17 cellular contexts compared by ENCODE assay signal in the genomic region with DNA sequence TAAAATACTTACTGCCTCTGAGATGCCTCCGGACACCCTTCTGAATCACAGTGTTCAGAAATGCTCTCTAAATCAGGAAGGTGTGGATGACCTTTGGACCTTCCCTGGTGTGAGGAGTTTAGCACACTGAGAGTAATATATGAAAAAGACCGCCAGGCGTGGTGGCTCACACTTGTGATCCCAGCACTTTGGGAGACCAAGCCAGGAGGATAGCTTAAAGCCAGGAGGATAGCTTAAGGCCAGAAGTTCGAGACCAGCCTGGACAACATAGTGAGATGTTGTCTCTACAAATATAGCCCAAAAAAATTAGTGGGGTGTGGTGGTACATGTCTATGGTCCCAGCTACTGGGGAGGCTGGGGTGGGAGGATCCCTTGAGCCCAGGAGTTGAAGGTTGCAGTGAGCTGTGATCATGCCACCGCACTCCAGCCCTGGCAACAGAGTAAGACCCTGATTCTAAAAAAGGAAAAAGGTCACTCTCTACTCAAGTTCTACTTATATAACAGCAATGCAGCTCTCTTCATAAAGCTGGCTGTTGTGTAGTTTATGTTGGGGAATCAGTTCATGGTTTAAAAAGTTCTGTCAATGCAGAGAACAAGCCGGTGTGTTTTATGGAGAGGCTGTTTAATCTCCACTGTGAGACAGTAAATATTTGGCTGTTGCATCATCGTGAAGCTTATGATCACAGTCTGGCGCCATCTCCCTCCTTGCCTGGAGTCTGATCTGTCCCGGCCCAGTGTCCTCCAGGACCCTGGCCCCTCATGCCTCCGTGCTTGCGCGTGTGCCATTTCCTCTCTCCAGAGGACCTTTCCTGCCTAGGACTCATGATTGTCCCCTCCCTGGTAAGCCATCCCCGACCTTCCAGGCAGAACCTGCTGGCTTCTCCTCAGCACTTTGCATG.
DNase-seq lines count a peak whose midpoint lies in the region; ATAC-seq, FAIRE-seq and TF ChIP-seq lines count a peak whose summit lies in the region.
"Had no signal": no experiment of that assay in that cellular context is flagged by ENCODE, and none has a peak within 500 bp of the region (broad histone marks: within the 10 kb centered on the region; RNA-seq: fewer than 3 reads in every experiment).

No MANE protein-coding gene starts in this region.

- no peaks in the 10 kb centered on the region for H3K79me2 ChIP-seq in K562 (ENCODE audit: control insufficient read depth, insufficient read depth, low read length)

- no peak overlapping the region for H3K27ac ChIP-seq in K562 (ENCODE audit: extremely low read depth, low read depth, low read length)
- peak overlapping the region; percentile 59 to 62 for H3K27ac ChIP-seq in uterus
- no peak overlapping the region for H3K27ac ChIP-seq in SJCRH30
- H3K27ac ChIP-seq: skin epidermis, tibial nerve had no signal

- no TSS peak for BruUV-seq in K562 (replicated peaks; lab: Mats Ljungman, UMichigan)

- no peak overlapping the region for H3K9ac ChIP-seq in K562 (ENCODE audit: insufficient read depth in 1 of 2, low read depth in 2 of 2, low read length in 2 of 2)

- no peak for ATAC-seq in activated CD8-positive, alpha-beta memory T cell treated with anti-CD3 and anti-CD28 coated beads, Interleukin-2, amount 10 ng/mL, durations not matched to agents 7 days and 5 days
- peak; percentile 49; the same call in 2 of the 3 replicates for ATAC-seq in K562
- ATAC-seq in HG03439 (IDR thresholded peaks at IDR 0.05; ENCODE audit: unreplicated experiment) = no peak

- CTCF ChIA-PET in activated CD8-positive, alpha-beta memory T cell treated with anti-CD3 and anti-CD28 coated beads, Interleukin-2, amount 10 ng/mL, durations not matched to agents 7 days and 5 days (lab: Charles Lee) = interaction anchor here (1.9 kb wide), 1 partner anchor 16 kb away, joined by 6 read pairs; no protein-coding TSS in a partner anchor
- CTCF ChIA-PET in K562 (lab: Yijun Ruan, JAX; ENCODE audit: low intra/inter-chr PET ratio) = no interaction called here

- H3K9me3 Mint-ChIP-seq in activated CD8-positive, alpha-beta memory T cell treated with anti-CD3 and anti-CD28 coated beads, Interleukin-2, amount 10 ng/mL, durations not matched to agents 7 days and 5 days (ENCODE audit: low read depth) = no peaks in the 10 kb centered on the region
- H3K9me3 Mint-ChIP-seq: T-cell had no signal

- WGBS in K562 (ENCODE audit: insufficient coverage, low coverage, missing lambda C conversion rate) = under 1% methylated on average over 13 of the region's 13 CpGs

- H3K4me3 Mint-ChIP-seq in activated CD8-positive, alpha-beta memory T cell treated with anti-CD3 and anti-CD28 coated beads, Interleukin-2, amount 10 ng/mL, durations not matched to agents 7 days and 5 days = no peak overlapping the region
- H3K4me3 Mint-ChIP-seq: activated CD4-positive, alpha-beta T cell treated with anti-CD3 and anti-CD28 coated beads for 36 hours; activated naive CD4-positive, alpha-beta T cell treated with anti-CD3 and anti-CD28 coated beads, Interleukin-2, amount 10 ng/mL, durations not matched to agents 7 days and 5 days had no signal

- no peak for TF ChIP-seq POLR2A in K562 (conservative IDR thresholded peaks at IDR 0.05)
- TF ChIP-seq POLR2A in uterus (IDR thresholded peaks at IDR 0.05) = no peak

- intact Hi-C loops in K562 (cut with micrococcal nuclease) = no loop called here
- intact Hi-C loops in uterus (cut with DNase I; ENCODE audit: low total_unique reads) = no loop called here

- H3K27ac Mint-ChIP-seq in activated CD8-positive, alpha-beta memory T cell treated with anti-CD3 and anti-CD28 coated beads, Interleukin-2, amount 10 ng/mL, durations not matched to agents 7 days and 5 days = no peak overlapping the region
- H3K27ac Mint-ChIP-seq: activated naive CD4-positive, alpha-beta T cell treated with anti-CD3 and anti-CD28 coated beads, Interleukin-2, amount 10 ng/mL, durations not matched to agents 7 days and 5 days had no signal

- peak; percentile 27 for DNase-seq in activated CD8-positive, alpha-beta memory T cell treated with anti-CD3 and anti-CD28 coated beads, Interleukin-2, amount 10 ng/mL, durations not matched to agents 7 days and 5 days
- no peak for DNase-seq in activated CD8-positive, alpha-beta memory T cell treated with anti-CD3 and anti-CD28 coated beads, Interleukin-2, amount 50 U/mL, for 48 hours
- DNase-seq in K562 (ENCODE audit: extremely low read depth in 1 of 4, low spot score in 3 of 4) (no peak), mesenteric fat pad (ENCODE audit: low spot score) (peak; percentile 82), uterus (peak; percentile 69 to 74), SJCRH30 (no peak)
- DNase-seq in activated naive CD4-positive, alpha-beta T cell treated with Interleukin-2 at 50 U/mL for 16 hours = no peak
- DNase-seq: activated CD4-positive, alpha-beta T cell treated with anti-CD3 and anti-CD28 coated beads for 36 hours; activated naive CD4-positive, alpha-beta T cell treated with anti-CD3 and anti-CD28 coated beads, Interleukin-2, amount 10 ng/mL, durations not matched to agents 7 days and 5 days; GOT3; NCI-H146; T-cell had no signal

- H3K9me3 ChIP-seq in K562 (replicated peaks; ENCODE audit: control insufficient read depth, insufficient read depth, low read depth, low read length) (no peaks in the 10 kb centered on the region), uterus (no peaks in the 10 kb centered on the region), SJCRH30 (replicated peaks) (no peaks in the 10 kb centered on the region)
- H3K9me3 ChIP-seq: tibial nerve had no signal

- in situ Hi-C loops in K562 (cut with MboI) = no loop called here

- H3K4me1 ChIP-seq in K562 (replicated peaks in 1 of 2; ENCODE audit: control insufficient read depth in 2 of 2, insufficient read depth in 2 of 2, low read length in 2 of 2) (no peaks in the 10 kb centered on the region), uterus (peaks cover 16% of the 10 kb centered on the region in 2 donors), SJCRH30 (no peaks in the 10 kb centered on the region)

- POLR2A ChIA-PET in K562 (lab: Yijun Ruan, JAX) = no interaction called here

- TF ChIP-seq CTCF in K562 (IDR thresholded peaks at IDR 0.05 in 2 of 3, conservative IDR thresholded peaks at IDR 0.05 in 1 of 3; ENCODE audit: insufficient read depth in 2 of 3, low read depth in 1 of 3, low read length in 3 of 3) (no peak), uterus (IDR thresholded peaks at IDR 0.05) (no peak)

- no peak overlapping the region for H3K4me2 ChIP-seq in K562 (ENCODE audit: insufficient read depth, low read length)

- H3K27me3 Mint-ChIP-seq in activated CD8-positive, alpha-beta memory T cell treated with anti-CD3 and anti-CD28 coated beads, Interleukin-2, amount 10 ng/mL, durations not matched to agents 7 days and 5 days = no peaks in the 10 kb centered on the region
- H3K27me3 Mint-ChIP-seq: activated CD4-positive, alpha-beta T cell treated with anti-CD3 and anti-CD28 coated beads for 36 hours; activated naive CD4-positive, alpha-beta T cell treated with anti-CD3 and anti-CD28 coated beads, Interleukin-2, amount 10 ng/mL, durations not matched to agents 7 days and 5 days; T-cell had no signal

- H3K27me3 ChIP-seq in K562 (ENCODE audit: control insufficient read depth in 2 of 2, insufficient read depth in 2 of 2, low read length in 2 of 2) = peaks cover 2 to 30% of the 10 kb centered on the region in 2 experiments; a peak in 3 of 5 replicates
- no peaks in the 10 kb centered on the region for H3K27me3 ChIP-seq in uterus
- no peaks in the 10 kb centered on the region for H3K27me3 ChIP-seq in SJCRH30
- H3K27me3 ChIP-seq: tibial nerve had no signal

- no peaks in the 10 kb centered on the region for H3K9me1 ChIP-seq in K562 (ENCODE audit: control insufficient read depth, insufficient read depth, low read length)

- no peak overlapping the region for H2AFZ ChIP-seq in K562 (ENCODE audit: low read depth, low read length)

- peaks cover 15% of the 10 kb centered on the region for H3K4me1 Mint-ChIP-seq in activated CD8-positive, alpha-beta memory T cell treated with anti-CD3 and anti-CD28 coated beads, Interleukin-2, amount 10 ng/mL, durations not matched to agents 7 days and 5 days

- H3K36me3 Mint-ChIP-seq in activated CD8-positive, alpha-beta memory T cell treated with anti-CD3 and anti-CD28 coated beads, Interleukin-2, amount 10 ng/mL, durations not matched to agents 7 days and 5 days = no peaks in the 10 kb centered on the region

- H3K36me3 ChIP-seq in K562 (ENCODE audit: control insufficient read depth, insufficient read depth, low read length) (no peaks in the 10 kb centered on the region), uterus (no peaks in the 10 kb centered on the region), SJCRH30 (no peaks in the 10 kb centered on the region)
- H3K36me3 ChIP-seq: tibial nerve had no signal

- no peak for FAIRE-seq in K562 (lab: Jason Lieb, UNC)
- FAIRE-seq: colon, GM12891 had no signal

- TF ChIP-seq RAD21 in K562 (CRISPR knock-in tag; conservative IDR thresholded peaks at IDR 0.05 in 1 of 2, IDR thresholded peaks at IDR 0.05 in 1 of 2) = no peak

- no peak overlapping the region for H3K4me3 ChIP-seq in K562
- H3K4me3 ChIP-seq in uterus = no peak overlapping the region
- no peak overlapping the region for H3K4me3 ChIP-seq in SJCRH30
- H3K4me3 ChIP-seq: skin epidermis, tibial nerve had no signal

- H4K20me1 ChIP-seq in K562 (replicated peaks; ENCODE audit: control insufficient read depth, insufficient read depth, low read length) = no peaks in the 10 kb centered on the region

- no peak for TF ChIP-seq EP300 in K562 (IDR thresholded peaks at IDR 0.05; ENCODE audit: low read length)

TF ChIP-seq in K562, 482 proteins besides CTCF, POLR2A, EP300 and RAD21 (continues in another document):
- no peak for TF ChIP-seq NCOA6 (IDR thresholded peaks at IDR 0.05)
- no peak for TF ChIP-seq TARDBP (IDR thresholded peaks at IDR 0.05)
- no peak for TF ChIP-seq CEBPG (CRISPR knock-in tag; IDR thresholded peaks at IDR 0.05)
- TF ChIP-seq CEBPG (tag; conservative IDR thresholded peaks at IDR 0.05 in 1 of 2, IDR thresholded peaks at IDR 0.05 in 1 of 2) = peak in 1 of 2 experiments; percentile 24; a peak in 1 of 4 replicates
- TF ChIP-seq NONO (IDR thresholded peaks at IDR 0.05; ENCODE audit: low read depth in 2 of 2, low read length in 1 of 2) = no peak
- no peak for TF ChIP-seq ZSCAN32 (CRISPR knock-in tag; IDR thresholded peaks at IDR 0.05)
- TF ChIP-seq TAL1 (IDR thresholded peaks at IDR 0.05) = no peak

Comparison
In these comparisons a context has a peak if more than half of its experiments do, and no peak if none do; other contexts are left out.
1. DNase-seq: peak in activated CD8-positive, alpha-beta memory T cell treated with anti-CD3 and anti-CD28 coated beads, Interleukin-2, amount 10 ng/mL, durations not matched to agents 7 days and 5 days (single experiment), mesenteric fat pad (single experiment) and uterus (2 of 2); none in activated CD8-positive, alpha-beta memory T cell treated with anti-CD3 and anti-CD28 coated beads, Interleukin-2, amount 50 U/mL, for 48 hours (single experiment), K562 (0 of 4), SJCRH30 (0 of 2) and activated naive CD4-positive, alpha-beta T cell treated with Interleukin-2 at 50 U/mL for 16 hours (single experiment).
2. H3K27ac ChIP-seq: peak in uterus (2 of 2); none in K562 (single experiment) and SJCRH30 (single experiment).